Comparison of ENCODE assay signal across 35 cellular contexts in the genomic region with DNA sequence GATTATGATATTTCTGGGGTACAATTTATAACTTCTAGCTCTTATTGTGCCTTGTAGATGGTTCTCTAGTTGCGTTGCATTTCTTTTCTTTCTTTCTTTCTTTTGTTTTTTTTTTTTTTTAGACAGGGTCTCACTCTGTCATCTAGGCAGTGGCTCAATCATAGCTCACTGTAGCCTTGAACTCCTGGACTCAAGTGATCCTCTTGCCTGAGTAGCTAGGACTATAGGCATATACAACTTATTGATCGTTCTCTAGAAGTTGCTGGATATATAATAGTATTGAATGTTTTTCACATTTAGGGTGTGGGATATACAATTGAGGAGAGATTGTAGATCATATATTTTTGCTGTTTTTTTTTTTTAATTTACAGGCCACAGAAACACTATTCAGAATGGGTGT.
"Had no signal": no experiment of that assay in that cellular context is flagged by ENCODE, and none has a peak within 500 bp of the region (broad histone marks: within the 10 kb centered on the region; RNA-seq: fewer than 3 reads in every experiment).

No MANE protein-coding gene starts in this region.

- H3K27me3 ChIP-seq: MG63 had no signal

- H3K4me3 ChIP-seq: MG63 had no signal

- H3K36me3 ChIP-seq: MG63 had no signal

- H3K9ac ChIP-seq: KMS-11 had no signal

- DNase-seq: Karpas-422, Kasumi-1, KG1, MG63, MM.1S, MV-4-11, NCI-H1048, NCI-H1092, NCI-H1092 treated with DMSO at 0.1 percent for 48 hours, NCI-H1105, NCI-H1105 treated with DMSO at 0.1 percent for 48 hours, NCI-H1417, NCI-H1417 treated with DMSO at 0.1 percent for 48 hours, NCI-H1436, NCI-H1436 treated with DMSO at 0.1 percent for 48 hours, NCI-H146, NCI-H1694, NCI-H1694 treated with DMSO at 0.1 percent for 48 hours, NCI-H187, NCI-H187 treated with DMSO at 0.1 percent for 48 hours, NCI-H1930, NCI-H2029, NCI-H2029 treated with DMSO at 0.1 percent for 48 hours, NCI-H2081, NCI-H2081 treated with DMSO at 0.1 percent for 48 hours, NCI-H2107, NCI-H2171, NCI-H2171 treated with DMSO at 0.1 percent for 48 hours, NCI-H2227 treated with DMSO at 0.1 percent for 48 hours, NCI-H226, NCI-H345, NCI-H446, NCI-H446 treated with DMSO at 0.1 percent for 48 hours, NCI-H510A had no signal

- H3K27ac ChIP-seq: KMS-11 had no signal

- H3K4me2 ChIP-seq: KMS-11 had no signal

- H3K9me3 ChIP-seq: MG63 had no signal
